In genomic region chr1:161624610-161625009, GRCh38 we compare ENCODE assay signal across 11 cellular contexts. TPM values are rescaled to one million over a fixed set of nuclear protein-coding genes. Genes with fewer than 3 reads are reported as not detected.
DNase-seq lines count a peak whose midpoint lies in the region; ATAC-seq and TF ChIP-seq lines count a peak whose summit lies in the region.
"Not testable (repeated sequence)": the region's sequence is repeated elsewhere in the genome, so short reads cannot be mapped to it uniquely, and the experiment has no call there.
"Had no signal": no experiment of that assay in that cellular context is flagged by ENCODE, and none has a peak within 500 bp of the region (broad histone marks: within the 10 kb centered on the region; RNA-seq: fewer than 3 reads in every experiment).

No MANE protein-coding gene starts in this region.

- H3K4me1 Mint-ChIP-seq in activated CD8-positive, alpha-beta memory T cell treated with anti-CD3 and anti-CD28 coated beads, Interleukin-2, amount 10 ng/mL, durations not matched to agents 7 days and 5 days, result peaks cover 49% of the 10 kb centered on the region
- H3K4me1 Mint-ChIP-seq in central memory CD8-positive, alpha-beta T cell, result peaks cover 53% of the 10 kb centered on the region
- H3K4me1 Mint-ChIP-seq in natural killer cell treated with Interleukin-12 subunit alpha and Interleukin-12 subunit beta and Interleukin-15 and Interleukin-18, amount 100 ng/mL, for 72 hours (ENCODE audit: low read depth in 2 of 2), result peaks cover 48 to 62% of the 10 kb centered on the region in 2 donors

- peak; percentile 57 for TF ChIP-seq POLR2A in erythroblast (IDR thresholded peaks at IDR 0.05; ENCODE audit: low read length)

- H3K36me3 Mint-ChIP-seq in activated CD8-positive, alpha-beta memory T cell treated with anti-CD3 and anti-CD28 coated beads, Interleukin-2, amount 10 ng/mL, durations not matched to agents 7 days and 5 days; natural killer cell treated with Interleukin-12 subunit alpha and Interleukin-12 subunit beta and Interleukin-15 and Interleukin-18, amount 100 ng/mL, for 72 hours: not testable (repeated sequence)
- peaks cover 29% of the 10 kb centered on the region for H3K36me3 Mint-ChIP-seq in central memory CD8-positive, alpha-beta T cell (ENCODE audit: insufficient read depth)

- CTCF ChIA-PET in activated CD8-positive, alpha-beta memory T cell treated with anti-CD3 and anti-CD28 coated beads, Interleukin-2, amount 10 ng/mL, durations not matched to agents 7 days and 5 days (lab: Charles Lee), result not testable (repeated sequence)

- not testable (repeated sequence) for H3K9me3 Mint-ChIP-seq in activated CD8-positive, alpha-beta memory T cell treated with anti-CD3 and anti-CD28 coated beads, Interleukin-2, amount 10 ng/mL, durations not matched to agents 7 days and 5 days (ENCODE audit: low read depth); central memory CD8-positive, alpha-beta T cell; natural killer cell treated with Interleukin-12 subunit alpha and Interleukin-12 subunit beta and Interleukin-15 and Interleukin-18, amount 100 ng/mL, for 72 hours

- H3K27ac Mint-ChIP-seq in activated CD8-positive, alpha-beta memory T cell treated with anti-CD3 and anti-CD28 coated beads, Interleukin-2, amount 10 ng/mL, durations not matched to agents 7 days and 5 days, result peak overlapping the region; percentile 89
- H3K27ac Mint-ChIP-seq in central memory CD8-positive, alpha-beta T cell (ENCODE audit: low read depth), result peak overlapping the region; percentile 99
- H3K27ac Mint-ChIP-seq in natural killer cell treated with Interleukin-12 subunit alpha and Interleukin-12 subunit beta and Interleukin-15 and Interleukin-18, amount 100 ng/mL, for 72 hours, result peak overlapping the region; percentile 81

- DNase-seq in DMS53 (lab: John Stamatoyannopoulos, UW) (peak; percentile 20), NCI-H2029 treated with DMSO at 0.1 percent for 48 hours (lab: John Stamatoyannopoulos, UW) (peak; percentile 4), OCI-M1 (lab: John Stamatoyannopoulos, UW) (peak; percentile 87), erythroblast (lab: John Stamatoyannopoulos, UW) (peak; percentile 78 to 82)
- DNase-seq in activated CD8-positive, alpha-beta memory T cell treated with anti-CD3 and anti-CD28 coated beads, Interleukin-2, amount 10 ng/mL, durations not matched to agents 7 days and 5 days; central memory CD8-positive, alpha-beta T cell (ENCODE audit: low spot score in 2 of 2); natural killer cell treated with Interleukin-12 subunit alpha and Interleukin-12 subunit beta and Interleukin-15 and Interleukin-18, amount 100 ng/mL, for 72 hours (ENCODE audit: low spot score): not testable (repeated sequence)

- H3K4me3 Mint-ChIP-seq in activated CD8-positive, alpha-beta memory T cell treated with anti-CD3 and anti-CD28 coated beads, Interleukin-2, amount 10 ng/mL, durations not matched to agents 7 days and 5 days, result not testable (repeated sequence)
- H3K4me3 Mint-ChIP-seq in central memory CD8-positive, alpha-beta T cell, result peak overlapping the region; percentile 9
- H3K4me3 Mint-ChIP-seq in natural killer cell treated with Interleukin-12 subunit alpha and Interleukin-12 subunit beta and Interleukin-15 and Interleukin-18, amount 100 ng/mL, for 72 hours, result peak overlapping the region; percentile 56

- not testable (repeated sequence) for H3K27me3 Mint-ChIP-seq in activated CD8-positive, alpha-beta memory T cell treated with anti-CD3 and anti-CD28 coated beads, Interleukin-2, amount 10 ng/mL, durations not matched to agents 7 days and 5 days; central memory CD8-positive, alpha-beta T cell; natural killer cell treated with Interleukin-12 subunit alpha and Interleukin-12 subunit beta and Interleukin-15 and Interleukin-18, amount 100 ng/mL, for 72 hours

- not testable (repeated sequence) for ATAC-seq in activated CD8-positive, alpha-beta memory T cell treated with anti-CD3 and anti-CD28 coated beads, Interleukin-2, amount 10 ng/mL, durations not matched to agents 7 days and 5 days; central memory CD8-positive, alpha-beta T cell (replicated peaks; ENCODE audit: extremely low read depth, poor library complexity, severe bottlenecking)
- peak in 1 of 2 donors; percentile 46 for ATAC-seq in natural killer cell treated with Interleukin-12 subunit alpha and Interleukin-12 subunit beta and Interleukin-15 and Interleukin-18, amount 100 ng/mL, for 72 hours

RNA-seq across cellular contexts. Expression of gene FCGR3B, which starts 6.4 kb away (rescaled TPM):
- total RNA-seq in activated CD8-positive, alpha-beta memory T cell treated with anti-CD3 and anti-CD28 coated beads, Interleukin-2, amount 10 ng/mL, durations not matched to agents 7 days and 5 days, result under 1 TPM in 1 of 2 experiments, not detected in 1; 0.37 TPM
- total RNA-seq in natural killer cell treated with Interleukin-12 subunit alpha and Interleukin-12 subunit beta and Interleukin-15 and Interleukin-18, amount 100 ng/mL, for 72 hours, result 1 to 10 TPM; 2.7 to 3.0 TPM
- total RNA-seq: Calu3; CD4-positive, alpha-beta T cell; GM23338; HFFc6 had no signal

RNA-seq across cellular contexts. Expression of gene FCGR2B, which starts 38.3 kb away (rescaled TPM):
- under 1 TPM in 1 of 2 experiments, not detected in 1; 0.20 TPM for total RNA-seq in activated CD8-positive, alpha-beta memory T cell treated with anti-CD3 and anti-CD28 coated beads, Interleukin-2, amount 10 ng/mL, durations not matched to agents 7 days and 5 days
- 1 to 10 TPM in 1 of 2 donors, under 1 TPM in 1; 0.83 to 7.1 TPM for total RNA-seq in natural killer cell treated with Interleukin-12 subunit alpha and Interleukin-12 subunit beta and Interleukin-15 and Interleukin-18, amount 100 ng/mL, for 72 hours
- total RNA-seq: Calu3, GM23338, HFFc6 had no signal
